Comparison of ENCODE assay signal across 23 cellular contexts in genomic region chr13:92255533-92255932, GRCh38.
"Had no signal": no experiment of that assay in that cellular context is flagged by ENCODE, and none has a peak within 500 bp of the region (broad histone marks: within the 10 kb centered on the region; RNA-seq: fewer than 3 reads in every experiment).

No MANE protein-coding gene starts in this region.

- DNase-seq: Kasumi-1, MM.1S, NCI-H1092 treated with DMSO at 0.1 percent for 48 hours, NCI-H1436, NCI-H187, NCI-H2029, NCI-H2081 treated with DMSO at 0.1 percent for 48 hours, NCI-H2171, NCI-H226, NCI-H446, NCI-H510A, NCI-H524 treated with DMSO at 0.1 percent for 48 hours, NCI-H69, NCI-H774, PC-3, SIG-M5 had no signal

- H3K27ac ChIP-seq: KMS-11, RWPE1, SJSA1, SK-N-MC had no signal

- H3K4me1 ChIP-seq: SJSA1 had no signal

- H3K4me3 ChIP-seq: K562, SJSA1, SK-N-MC had no signal

- H3K9me3 ChIP-seq: SJSA1 had no signal

- H3K27me3 ChIP-seq: SJSA1 had no signal

- FAIRE-seq: HTR-8/SVneo, K562 had no signal

- ATAC-seq: K562, Panc1, PC-3 had no signal

- H3K36me3 ChIP-seq: SJSA1 had no signal
